Comparison of ENCODE assay signal across 23 cellular contexts in genomic region chrX:112081781-112082482, GRCh38. TPM values are rescaled to one million over a fixed set of nuclear protein-coding genes. Genes with fewer than 3 reads are reported as not detected.
DNase-seq lines count a peak whose midpoint lies in the region; ATAC-seq, FAIRE-seq and TF ChIP-seq lines count a peak whose summit lies in the region.
"Had no signal": no experiment of that assay in that cellular context is flagged by ENCODE, and none has a peak within 500 bp of the region (broad histone marks: within the 10 kb centered on the region; RNA-seq: fewer than 3 reads in every experiment).

No MANE protein-coding gene starts in this region.

- H3K4me1 ChIP-seq in cardiac muscle cell (ENCODE audit: low read depth), result no peaks in the 10 kb centered on the region
- no peaks in the 10 kb centered on the region for H3K4me1 ChIP-seq in heart right ventricle
- 0 out of 7 replicates have a peak, but pooled peaks cover 0 to 4% (median 0%) of the 10 kb centered on the region in 4 experiments for H3K4me1 ChIP-seq in H1 (replicated peaks in 1 of 4; ENCODE audit: control insufficient read depth in 3 of 4, insufficient read depth in 4 of 4, low read length in 3 of 4)
- H3K4me1 ChIP-seq in mesendoderm (ENCODE audit: control insufficient read depth, low read depth, low read length), result no peaks in the 10 kb centered on the region
- H3K4me1 ChIP-seq in smooth muscle cell (ENCODE audit: low read depth), result peaks cover 14% of the 10 kb centered on the region
- H3K4me1 ChIP-seq in GM23248 (ENCODE audit: insufficient read depth), result no peaks in the 10 kb centered on the region
- H3K4me1 ChIP-seq: transverse colon had no signal

- no peak for TF ChIP-seq EP300 in H1 (IDR thresholded peaks at IDR 0.05; ENCODE audit: borderline replicate concordance in 1 of 2, low read depth in 2 of 2, low read length in 2 of 2)

- H3K36me3 ChIP-seq in cardiac muscle cell, result no peaks in the 10 kb centered on the region
- no peaks in the 10 kb centered on the region for H3K36me3 ChIP-seq in heart right ventricle
- no peaks in the 10 kb centered on the region for H3K36me3 ChIP-seq in H1 (ENCODE audit: control insufficient read depth in 2 of 4, insufficient read depth in 4 of 4, low read length in 3 of 4)
- no peaks in the 10 kb centered on the region for H3K36me3 ChIP-seq in mesendoderm (ENCODE audit: control insufficient read depth, insufficient read depth, low read length)
- H3K36me3 ChIP-seq in smooth muscle cell (ENCODE audit: low read depth), result no peaks in the 10 kb centered on the region
- no peaks in the 10 kb centered on the region for H3K36me3 ChIP-seq in GM23248 (ENCODE audit: low read depth)
- H3K36me3 ChIP-seq: MG63, transverse colon had no signal

- H3K27ac ChIP-seq in cardiac muscle cell, result no peak overlapping the region
- H3K27ac ChIP-seq in heart right ventricle, result no peak overlapping the region
- no peak overlapping the region for H3K27ac ChIP-seq in H1 (ENCODE audit: low read depth, low read length)
- H3K27ac ChIP-seq in mesendoderm (ENCODE audit: low read depth, low read length), result no peak overlapping the region
- no peak overlapping the region for H3K27ac ChIP-seq in smooth muscle cell (ENCODE audit: low read depth)
- no peak overlapping the region for H3K27ac ChIP-seq in GM23248
- H3K27ac ChIP-seq: C4-2B, transverse colon had no signal

- H3K23ac ChIP-seq in H1 (ENCODE audit: insufficient read length) (no peak overlapping the region), mesendoderm (ENCODE audit: low read length) (no peak overlapping the region)

- H3K79me2 ChIP-seq in H1 (ENCODE audit: control insufficient read depth in 1 of 2, insufficient read depth in 2 of 2, low read length in 2 of 2) (no peaks in the 10 kb centered on the region), mesendoderm (ENCODE audit: control insufficient read depth, insufficient read depth, low read length) (no peaks in the 10 kb centered on the region), smooth muscle cell (ENCODE audit: low read depth) (no peaks in the 10 kb centered on the region), GM23248 (ENCODE audit: insufficient read depth) (no peaks in the 10 kb centered on the region)

- H2BK120ac ChIP-seq in H1 (replicated peaks; ENCODE audit: low read depth, low read length) (no peak overlapping the region), mesendoderm (ENCODE audit: low read depth, low read length) (no peak overlapping the region)

- H3K9me2 ChIP-seq in GM23248 (ENCODE audit: insufficient read depth), result no peaks in the 10 kb centered on the region

- intact Hi-C loops in heart right ventricle (cut with DNase I), result no loop called here

- no peaks in the 10 kb centered on the region for H3K79me1 ChIP-seq in H1 (ENCODE audit: low read depth, low read length)
- no peaks in the 10 kb centered on the region for H3K79me1 ChIP-seq in mesendoderm (ENCODE audit: low read length)

- no peak for FAIRE-seq in H1 (lab: Jason Lieb, UNC)
- FAIRE-seq: frontal cortex, GM12892, keratinocyte had no signal

- no peak overlapping the region for H3K4ac ChIP-seq in H1 (replicated peaks; ENCODE audit: insufficient read length, low read depth, low read length)
- H3K4ac ChIP-seq in mesendoderm (ENCODE audit: low read depth, low read length), result no peak overlapping the region

- H4K20me1 ChIP-seq in H1 (replicated peaks in 1 of 2; ENCODE audit: control insufficient read depth in 1 of 2, insufficient read depth in 2 of 2, low read length in 2 of 2) (no peaks in the 10 kb centered on the region), smooth muscle cell (ENCODE audit: low read depth) (no peaks in the 10 kb centered on the region), GM23248 (ENCODE audit: insufficient read depth) (no peaks in the 10 kb centered on the region)

- no peak overlapping the region for H3K9ac ChIP-seq in H1 (replicated peaks in 1 of 4; ENCODE audit: extremely low read depth in 1 of 4, low read depth in 3 of 4, low read length in 3 of 4)
- no peak overlapping the region for H3K9ac ChIP-seq in mesendoderm (ENCODE audit: low read length)
- H3K9ac ChIP-seq in smooth muscle cell (ENCODE audit: low read depth), result no peak overlapping the region
- no peak overlapping the region for H3K9ac ChIP-seq in GM23248

- no peak overlapping the region for H3K14ac ChIP-seq in H1 (ENCODE audit: insufficient read length)

- H3K4me2 ChIP-seq in H1 (ENCODE audit: insufficient read depth in 1 of 2, low read depth in 2 of 2, low read length in 2 of 2) (peak overlapping the region; percentile 76 to 78), mesendoderm (ENCODE audit: low read length) (peak overlapping the region; percentile 19), smooth muscle cell (peak overlapping the region; percentile 88), GM23248 (ENCODE audit: unreplicated experiment) (no peak overlapping the region)

- H4K5ac ChIP-seq in H1 (ENCODE audit: insufficient read length, low read depth, low read length) (no peak overlapping the region), mesendoderm (ENCODE audit: low read length) (no peak overlapping the region)

- H2AFZ ChIP-seq in H1 (ENCODE audit: low read length), result peak overlapping the region; percentile 53
- peak overlapping the region; percentile 65 for H2AFZ ChIP-seq in smooth muscle cell (ENCODE audit: low read depth)
- H2AFZ ChIP-seq in GM23248, result no peak overlapping the region

- H3K56ac ChIP-seq in H1 (replicated peaks; ENCODE audit: insufficient read length, low read depth, low read length) (no peak overlapping the region), mesendoderm (ENCODE audit: low read length) (no peak overlapping the region)

- no peak for TF ChIP-seq POLR2A in H1 (IDR thresholded peaks at IDR 0.05; ENCODE audit: control extremely low read depth in 1 of 2, low read depth in 2 of 2, low read length in 2 of 2)

- no peak overlapping the region for H2BK12ac ChIP-seq in H1 (ENCODE audit: low read depth, low read length)

- in situ Hi-C loops in GM23248 (cut with MboI), result no loop called here

- H3K9me3 ChIP-seq in cardiac muscle cell (ENCODE audit: low read depth) (no peaks in the 10 kb centered on the region), heart right ventricle (no peaks in the 10 kb centered on the region), H1 (ENCODE audit: insufficient read depth in 2 of 2, low read depth in 1 of 2, low read length in 1 of 2) (no peaks in the 10 kb centered on the region), smooth muscle cell (replicated peaks; ENCODE audit: low read depth) (no peaks in the 10 kb centered on the region), GM23248 (ENCODE audit: low read depth) (no peaks in the 10 kb centered on the region)
- H3K9me3 ChIP-seq: MG63, transverse colon had no signal

- H3F3A ChIP-seq in smooth muscle cell (ENCODE audit: low read depth), result no peaks in the 10 kb centered on the region
- no peaks in the 10 kb centered on the region for H3F3A ChIP-seq in GM23248 (ENCODE audit: insufficient read depth)

- peaks cover 13% of the 10 kb centered on the region; the same call in 1 of the 2 replicates for H3K23me2 ChIP-seq in H1 (ENCODE audit: low read depth, low read length)

- H3K18ac ChIP-seq in H1 (ENCODE audit: extremely low read depth, low read length), result no peak overlapping the region
- H3K18ac ChIP-seq in mesendoderm (ENCODE audit: low read length), result no peak overlapping the region

- POLR2A ChIA-PET in H1 (lab: Charles Lee; ENCODE audit: partially characterized antibody), result no interaction called here

- H2BK5ac ChIP-seq in H1 (ENCODE audit: low read depth, low read length) (no peak overlapping the region), mesendoderm (ENCODE audit: low read length) (no peak overlapping the region)

- H3K27me3 ChIP-seq in cardiac muscle cell, result peaks cover 89% of the 10 kb centered on the region
- H3K27me3 ChIP-seq in heart right ventricle, result peaks cover 0 to 89% (median 6%) of the 10 kb centered on the region in 7 donors
- peaks cover 10 to 27% (median 18%) of the 10 kb centered on the region in 4 experiments for H3K27me3 ChIP-seq in H1 (replicated peaks in 1 of 4; ENCODE audit: control insufficient read depth in 3 of 4, extremely low read depth in 1 of 4, insufficient read depth in 3 of 4, low read length in 3 of 4)
- H3K27me3 ChIP-seq in mesendoderm (ENCODE audit: insufficient read depth, low read length, poor library complexity), result peaks cover 2% of the 10 kb centered on the region
- H3K27me3 ChIP-seq in smooth muscle cell (ENCODE audit: low read depth), result peaks cover 64% of the 10 kb centered on the region
- H3K27me3 ChIP-seq in GM23248 (replicated peaks; ENCODE audit: insufficient read depth), result no peaks in the 10 kb centered on the region; the same call in 1 of the 2 replicates
- H3K27me3 ChIP-seq: MG63, transverse colon had no signal

- H4K8ac ChIP-seq in H1 (ENCODE audit: extremely low read depth, insufficient read depth, low read length), result no peak overlapping the region
- H4K8ac ChIP-seq in mesendoderm (ENCODE audit: low read depth, low read length), result no peak overlapping the region

- CTCF ChIA-PET in H1 (lab: Charles Lee; ENCODE audit: partially characterized antibody), result interaction anchor here (0.6 to 2.0 kb wide), 2 partner anchors 15 to 216 kb away, joined by 3 to 4 read pairs; no protein-coding TSS in a partner anchor

- DNase-seq in cardiac muscle cell (ENCODE audit: low read depth in 1 of 2, low spot score in 1 of 2), result peak in 1 of 2 donors; percentile 12
- no peak for DNase-seq in heart right ventricle
- peak in 1 of 2 experiments; percentile 49 for DNase-seq in H1 (ENCODE audit: low read depth in 1 of 2, low spot score in 2 of 2)
- peak; percentile 30 for DNase-seq in mesendoderm
- DNase-seq in smooth muscle cell (lab: John Stamatoyannopoulos, UW; ENCODE audit: unreplicated experiment), result no peak
- DNase-seq in GM23248, result no peak
- DNase-seq in hippocampal formation (lab: John Stamatoyannopoulos, UW), result no peak
- DNase-seq: activated CD4-positive, alpha-beta T cell treated with anti-CD3 and anti-CD28 coated beads, Interleukin-2, amount 50 U/mL, for 4 hours; activated naive CD4-positive, alpha-beta T cell treated with anti-CD3 and anti-CD28 coated beads for 36 hours; erythroblast; naive thymus-derived CD8-positive, alpha-beta T cell; NCI-H187; NCI-H446; stimulated activated naive CD8-positive, alpha-beta T cell treated with anti-CD3 and anti-CD28 coated beads, Interleukin-15, Interleukin-2, amounts not matched to agents 100 U/mL and 50 U/mL, for 24 hours; T-helper 1 cell; transverse colon had no signal

- ATAC-seq in heart right ventricle (no peak), HG03469 (IDR thresholded peaks at IDR 0.05; ENCODE audit: unreplicated experiment) (no peak)
- ATAC-seq: naive thymus-derived CD8-positive, alpha-beta T cell; stimulated activated naive CD8-positive, alpha-beta T cell treated with anti-CD3 and anti-CD28 coated beads, Interleukin-15, Interleukin-2, amounts not matched to agents 100 U/mL and 50 U/mL, for 24 hours had no signal

- H2AK5ac ChIP-seq in H1 (ENCODE audit: low read depth, low read length), result no peak overlapping the region
- no peak overlapping the region for H2AK5ac ChIP-seq in mesendoderm (ENCODE audit: low read length)

- no peak for TF ChIP-seq RAD21 in H1 (IDR thresholded peaks at IDR 0.05 in 1 of 2, conservative IDR thresholded peaks at IDR 0.05 in 1 of 2; ENCODE audit: low read depth in 2 of 2, low read length in 2 of 2)

- TF ChIP-seq CTCF in cardiac muscle cell (IDR thresholded peaks at IDR 0.05; ENCODE audit: low read depth, low read length) (no peak), heart right ventricle (IDR thresholded peaks at IDR 0.05) (no peak), H1 (IDR thresholded peaks at IDR 0.05; ENCODE audit: control extremely low read depth in 1 of 3, insufficient read depth in 1 of 3, low read depth in 1 of 3, low read length in 3 of 3) (no peak), smooth muscle cell (IDR thresholded peaks at IDR 0.05; ENCODE audit: borderline replicate concordance, insufficient read depth, poor library complexity, severe bottlenecking) (no peak)

- no peak overlapping the region for H4K91ac ChIP-seq in H1 (replicated peaks; ENCODE audit: insufficient read length, low read length)

- WGBS in heart right ventricle, 2 donors, result 2 to 4% methylated on average over 29 to 31 of the region's 31 CpGs
- 2% methylated on average over 16 of the region's 31 CpGs; no CpG with 5 or more reads in 1 of the 2 experiments for WGBS in H1 (ENCODE audit: extremely low coverage in 1 of 2, insufficient coverage in 1 of 2, insufficient read length in 1 of 2, insufficient replicate concordance in 2 of 2, low coverage in 1 of 2, low lambda C conversion rate in 2 of 2, missing lambda C conversion rate in 1 of 2), 2 experiments
- no CpG with 5 or more reads among the region's 31 CpGs for WGBS in mesendoderm (ENCODE audit: extremely low coverage, insufficient coverage, low lambda C conversion rate)
- 5% methylated on average over 28 of the region's 31 CpGs for WGBS in smooth muscle cell (ENCODE audit: low lambda C conversion rate)
- 14 to 15% methylated on average over 24 to 30 of the region's 31 CpGs for WGBS in GM23248 (ENCODE audit: low coverage in 1 of 2, low lambda C conversion rate in 2 of 2, missing lambda C conversion rate in 2 of 2), 2 experiments

- H3K4me3 ChIP-seq in cardiac muscle cell, result peak overlapping the region; percentile 35
- no peak overlapping the region for H3K4me3 ChIP-seq in heart right ventricle
- H3K4me3 ChIP-seq in H1 (ENCODE audit: extremely low read depth in 1 of 4, insufficient read depth in 2 of 4, low read depth in 3 of 4, low read length in 4 of 4), result peak overlapping the region; percentile 43 to 78 (median 58)
- no peak overlapping the region for H3K4me3 ChIP-seq in mesendoderm (ENCODE audit: low read length)
- peak overlapping the region; percentile 43 for H3K4me3 ChIP-seq in smooth muscle cell
- no peak overlapping the region for H3K4me3 ChIP-seq in GM23248
- H3K4me3 ChIP-seq: transverse colon had no signal

- no peak overlapping the region for H2BK20ac ChIP-seq in H1 (ENCODE audit: low read length)

- H2BK15ac ChIP-seq in H1 (ENCODE audit: low read length) (no peak overlapping the region), mesendoderm (replicated peaks; ENCODE audit: low read depth) (no peak overlapping the region)

RNA-seq across cellular contexts. Expression of gene TRPC5, which starts 0.6 kb away (rescaled TPM):
- not detected in 2 replicates for total RNA-seq in cardiac muscle cell
- polyA plus RNA-seq in cardiac muscle cell, result 0.05 and 0.20 TPM in 2 replicates
- not detected for total RNA-seq in heart right ventricle
- not detected for polyA plus RNA-seq in heart right ventricle
- 0.63 and 0.77 TPM in 2 replicates for total RNA-seq in H1 (2021; fragmentation: NEBNext Ultra II Directional; extraction: Animal tissue kit (Norgen Biotek cat#: 25700))
- 0.27 and 0.30 TPM in 2 replicates for polyA plus RNA-seq in H1 (2011; rRNA removed)
- polyA plus RNA-seq in H1 (2011; cell fraction: cytosol; rRNA removed), result 0.36 TPM
- polyA plus RNA-seq in H1 (2011; cell fraction: nucleus; rRNA removed), result 0.60 TPM
- 0.20 to 0.28 TPM (median 0.27 TPM) in 4 replicates for polyA plus RNA-seq in H1 (2012, experiment 1 of 2)
- polyA plus RNA-seq in H1 (2012, experiment 2 of 2), result 0.04 TPM
- 0.47 TPM for polyA plus RNA-seq in H1 (2013, experiment 1 of 2)
- 0.35 TPM for polyA plus RNA-seq in H1 (2013, experiment 2 of 2)
- 1.6 TPM in 2 replicates for polyA minus RNA-seq in H1 (2011; rRNA and poly(A)+ RNA removed)
- polyA minus RNA-seq in H1 (2011; cell fraction: cytosol; rRNA and poly(A)+ RNA removed), result 0.66 TPM
- 2.1 TPM for polyA minus RNA-seq in H1 (2011; cell fraction: nucleus; rRNA and poly(A)+ RNA removed)
- 0.07 TPM for polyA plus RNA-seq in mesendoderm (2013, experiment 1 of 2)
- polyA plus RNA-seq in mesendoderm (2013, experiment 2 of 2), result 0.07 TPM
- not detected in 2 replicates for total RNA-seq in smooth muscle cell
- 0.02 and 0.05 TPM in 2 replicates for polyA plus RNA-seq in smooth muscle cell
- not detected in 2 replicates for total RNA-seq in GM23248 (2014; rRNA removed; shearing (Covaris generic))
- not detected in 2 replicates for polyA plus RNA-seq in GM23248 (2016; fragmentation: Nextera tagmentation; extraction: Ambion mirVana)
- total RNA-seq: activated naive CD4-positive, alpha-beta T cell treated with anti-CD3 and anti-CD28 coated beads for 36 hours; lung microvascular endothelial cell; naive thymus-derived CD8-positive, alpha-beta T cell; transverse colon had no signal

RNA-seq across cellular contexts. Expression of gene RTL4, which starts 0.9 kb away (rescaled TPM):
- not detected in 2 replicates for total RNA-seq in cardiac muscle cell
- not detected in 2 replicates for polyA plus RNA-seq in cardiac muscle cell
- not detected for total RNA-seq in heart right ventricle
- polyA plus RNA-seq in heart right ventricle, result not detected
- total RNA-seq in H1 (2021; fragmentation: NEBNext Ultra II Directional; extraction: Animal tissue kit (Norgen Biotek cat#: 25700)), result 0.15 and 0.27 TPM in 2 replicates
- polyA plus RNA-seq in H1 (2011; rRNA removed), result 0.09 and 0.14 TPM in 2 replicates
- polyA plus RNA-seq in H1 (2011; cell fraction: cytosol; rRNA removed), result 0.17 TPM
- polyA plus RNA-seq in H1 (2011; cell fraction: nucleus; rRNA removed), result 0.14 TPM
- 0.13 to 0.25 TPM in 2 of 4 replicates, not detected in the others for polyA plus RNA-seq in H1 (2012, experiment 1 of 2)
- polyA plus RNA-seq in H1 (2012, experiment 2 of 2), result not detected
- 0.24 TPM for polyA plus RNA-seq in H1 (2013, experiment 1 of 2)
- polyA plus RNA-seq in H1 (2013, experiment 2 of 2), result 0.13 TPM
- polyA minus RNA-seq in H1 (2011; rRNA and poly(A)+ RNA removed), result 0.16 and 0.20 TPM in 2 replicates
- not detected for polyA minus RNA-seq in H1 (2011; cell fraction: cytosol; rRNA and poly(A)+ RNA removed)
- 0.30 TPM for polyA minus RNA-seq in H1 (2011; cell fraction: nucleus; rRNA and poly(A)+ RNA removed)
- polyA plus RNA-seq in mesendoderm (2013, experiment 1 of 2), result 0.08 TPM
- 0.04 TPM for polyA plus RNA-seq in mesendoderm (2013, experiment 2 of 2)
- not detected in 2 replicates for total RNA-seq in smooth muscle cell
- not detected in 2 replicates for polyA plus RNA-seq in smooth muscle cell
- not detected in 2 replicates for total RNA-seq in GM23248 (2014; rRNA removed; shearing (Covaris generic))
- not detected in 2 replicates for polyA plus RNA-seq in GM23248 (2016; fragmentation: Nextera tagmentation; extraction: Ambion mirVana)
- total RNA-seq: activated naive CD4-positive, alpha-beta T cell treated with anti-CD3 and anti-CD28 coated beads for 36 hours; frontal cortex; lung microvascular endothelial cell; naive thymus-derived CD8-positive, alpha-beta T cell; transverse colon had no signal
- polyA plus RNA-seq: keratinocyte; naive thymus-derived CD8-positive, alpha-beta T cell had no signal

Comparison
In these comparisons a context has a peak if more than half of its experiments do, and no peak if none do; other contexts are left out.
1. H3K4me3 ChIP-seq: peak in cardiac muscle cell (single experiment), H1 (4 of 4) and smooth muscle cell (single experiment); none in heart right ventricle (0 of 10), mesendoderm (single experiment) and GM23248 (single experiment).